Comparison of ENCODE assay signal across 10 cellular contexts in the genomic region with DNA sequence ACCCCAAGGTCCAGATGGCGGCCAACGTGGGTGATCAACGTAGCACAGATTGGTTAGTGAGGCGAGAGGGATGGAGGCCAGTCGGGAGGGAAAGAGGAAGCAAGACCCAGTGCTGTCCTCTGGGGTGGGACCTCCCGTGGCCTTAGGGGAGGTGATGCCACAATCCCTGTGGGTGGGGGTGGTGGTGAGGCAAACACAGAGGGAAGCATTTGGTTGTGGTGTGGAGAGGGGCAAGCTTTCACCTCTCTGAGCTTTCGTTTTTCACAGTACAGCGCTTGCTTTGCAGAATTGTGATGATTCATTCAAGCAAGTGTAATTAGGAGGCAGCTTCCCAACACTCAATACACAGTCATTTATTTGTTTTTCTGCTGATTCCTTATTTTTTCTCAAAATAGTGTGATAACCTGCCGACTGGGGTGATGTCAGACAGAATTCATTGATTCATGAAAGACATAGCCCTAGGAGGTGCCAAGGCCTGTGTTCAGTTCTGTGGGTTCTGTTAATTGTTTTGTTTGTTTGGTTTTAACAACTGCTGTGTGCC. TPM values are rescaled to one million over a fixed set of nuclear protein-coding genes. Genes with fewer than 3 reads are reported as not detected.
A peak's percentile ranks its signal among the peaks of the same experiment; 100 is the strongest.
DNase-seq lines count a peak whose midpoint lies in the region; ATAC-seq and TF ChIP-seq lines count a peak whose summit lies in the region.
"Had no signal": no experiment of that assay in that cellular context is flagged by ENCODE, and none has a peak within 500 bp of the region (broad histone marks: within the 10 kb centered on the region; RNA-seq: fewer than 3 reads in every experiment).

No MANE protein-coding gene starts in this region.

- CTCF ChIA-PET in activated CD4-positive, alpha-beta T cell treated with anti-CD3 and anti-CD28 coated beads, Interleukin-2, amount 10 ng/mL, durations not matched to agents 7 days and 5 days (lab: Charles Lee) = interaction anchor here (2.0 kb wide), 1 partner anchor 11 kb away, joined by 8 read pairs; no protein-coding TSS in a partner anchor

- peak overlapping the region in 2 of 4 experiments; percentile 23 to 76 for H3K4me3 ChIP-seq in fibroblast of lung (replicated peaks in 1 of 4; ENCODE audit: control extremely low read depth in 1 of 4, insufficient read depth in 1 of 4, low read depth in 3 of 4, low read length in 4 of 4)

- H4K20me1 ChIP-seq in fibroblast of lung (ENCODE audit: control insufficient read depth, extremely low read depth, insufficient read depth, low read length) = no peaks in the 10 kb centered on the region

- no peaks in the 10 kb centered on the region for H3K27me3 ChIP-seq in fibroblast of lung (ENCODE audit: control insufficient read depth, insufficient read depth, low read length)

- peaks cover 43% of the 10 kb centered on the region for H3K36me3 ChIP-seq in fibroblast of lung (ENCODE audit: control insufficient read depth, insufficient read depth, low read length)

- no peak for ATAC-seq in stimulated activated effector memory CD8-positive, alpha-beta T cell treated with anti-CD3 and anti-CD28 coated beads, Interleukin-12 subunit alpha, Interleukin-12 subunit beta, amount 100 ng/mL, for 72 hours

- no peak overlapping the region for H3K9ac ChIP-seq in fibroblast of lung (ENCODE audit: insufficient read depth, low read length)

- peaks cover 7% of the 10 kb centered on the region for H3K4me1 ChIP-seq in fibroblast of lung (ENCODE audit: control insufficient read depth, extremely low read depth, insufficient read depth, low read length)

- no peaks in the 10 kb centered on the region for H3K9me3 ChIP-seq in fibroblast of lung (ENCODE audit: control insufficient read depth, insufficient read depth, low read depth, low read length)

- POLR2A ChIA-PET in activated CD4-positive, alpha-beta T cell treated with anti-CD3 and anti-CD28 coated beads, Interleukin-2, amount 10 ng/mL, durations not matched to agents 7 days and 5 days (lab: Charles Lee) = no interaction called here

- no peak for DNase-seq in activated CD4-positive, alpha-beta T cell treated with anti-CD3 and anti-CD28 coated beads, Interleukin-2, amount 10 ng/mL, durations not matched to agents 7 days and 5 days
- no peak for DNase-seq in activated CD4-positive, alpha-beta T cell treated with anti-CD3 and anti-CD28 coated beads for 4 hours
- peak; percentile 50 for DNase-seq in RPMI7951 (ENCODE audit: low read depth)
- DNase-seq in fibroblast of lung (ENCODE audit: low read depth in 2 of 2) = peak in 1 of 2 donors; percentile 32
- no peak for DNase-seq in stimulated activated effector memory CD8-positive, alpha-beta T cell treated with anti-CD3 and anti-CD28 coated beads, Interleukin-12 subunit alpha, Interleukin-12 subunit beta, amount 100 ng/mL, for 72 hours (ENCODE audit: low spot score in 2 of 2)
- DNase-seq in NCI-H226 = no peak
- no peak for DNase-seq in effector CD4-positive, alpha-beta T cell
- no peak for DNase-seq in NCI-H1436 treated with DMSO at 0.1 percent for 48 hours (lab: John Stamatoyannopoulos, UW)
- DNase-seq: activated effector memory CD4-positive, alpha-beta T cell treated with Interleukin-2 at 50 U/mL for 16 hours had no signal

- H3K9me3 Mint-ChIP-seq in activated CD4-positive, alpha-beta T cell treated with anti-CD3 and anti-CD28 coated beads, Interleukin-2, amount 10 ng/mL, durations not matched to agents 7 days and 5 days = no peaks in the 10 kb centered on the region
- H3K9me3 Mint-ChIP-seq in stimulated activated effector memory CD8-positive, alpha-beta T cell treated with anti-CD3 and anti-CD28 coated beads, Interleukin-12 subunit alpha, Interleukin-12 subunit beta, amount 100 ng/mL, for 72 hours = no peaks in the 10 kb centered on the region

- H3K36me3 Mint-ChIP-seq in activated CD4-positive, alpha-beta T cell treated with anti-CD3 and anti-CD28 coated beads, Interleukin-2, amount 10 ng/mL, durations not matched to agents 7 days and 5 days (ENCODE audit: low read depth) = peaks cover 49% of the 10 kb centered on the region
- H3K36me3 Mint-ChIP-seq in stimulated activated effector memory CD8-positive, alpha-beta T cell treated with anti-CD3 and anti-CD28 coated beads, Interleukin-12 subunit alpha, Interleukin-12 subunit beta, amount 100 ng/mL, for 72 hours = peaks cover 86% of the 10 kb centered on the region

- no peak for TF ChIP-seq CTCF in fibroblast of lung (conservative IDR thresholded peaks at IDR 0.05 in 1 of 2, IDR thresholded peaks at IDR 0.05 in 1 of 2; ENCODE audit: low read depth in 1 of 2, low read length in 2 of 2)

- peaks cover 84% of the 10 kb centered on the region for H3K79me2 ChIP-seq in fibroblast of lung (ENCODE audit: control insufficient read depth, insufficient read depth, low read length)

- no peak overlapping the region for H2AFZ ChIP-seq in fibroblast of lung (ENCODE audit: low read length)

- peaks cover 40% of the 10 kb centered on the region for H3K4me1 Mint-ChIP-seq in activated CD4-positive, alpha-beta T cell treated with anti-CD3 and anti-CD28 coated beads, Interleukin-2, amount 10 ng/mL, durations not matched to agents 7 days and 5 days
- H3K4me1 Mint-ChIP-seq in stimulated activated effector memory CD8-positive, alpha-beta T cell treated with anti-CD3 and anti-CD28 coated beads, Interleukin-12 subunit alpha, Interleukin-12 subunit beta, amount 100 ng/mL, for 72 hours = peaks cover 39% of the 10 kb centered on the region

- H3K27ac Mint-ChIP-seq in activated CD4-positive, alpha-beta T cell treated with anti-CD3 and anti-CD28 coated beads, Interleukin-2, amount 10 ng/mL, durations not matched to agents 7 days and 5 days = peak overlapping the region; percentile 36
- peak overlapping the region; percentile 98 for H3K27ac Mint-ChIP-seq in stimulated activated effector memory CD8-positive, alpha-beta T cell treated with anti-CD3 and anti-CD28 coated beads, Interleukin-12 subunit alpha, Interleukin-12 subunit beta, amount 100 ng/mL, for 72 hours

- no peaks in the 10 kb centered on the region for H3K27me3 Mint-ChIP-seq in activated CD4-positive, alpha-beta T cell treated with anti-CD3 and anti-CD28 coated beads, Interleukin-2, amount 10 ng/mL, durations not matched to agents 7 days and 5 days

- peak overlapping the region; percentile 95 for H3K4me3 Mint-ChIP-seq in activated CD4-positive, alpha-beta T cell treated with anti-CD3 and anti-CD28 coated beads, Interleukin-2, amount 10 ng/mL, durations not matched to agents 7 days and 5 days
- peak overlapping the region; percentile 98 for H3K4me3 Mint-ChIP-seq in stimulated activated effector memory CD8-positive, alpha-beta T cell treated with anti-CD3 and anti-CD28 coated beads, Interleukin-12 subunit alpha, Interleukin-12 subunit beta, amount 100 ng/mL, for 72 hours

- peak overlapping the region; percentile 51 for H3K4me2 ChIP-seq in fibroblast of lung (ENCODE audit: extremely low read depth, insufficient read depth, low read length)

- H3K27ac ChIP-seq in fibroblast of lung (ENCODE audit: insufficient read depth, low read length) = peak overlapping the region; percentile 98

RNA-seq across cellular contexts. Expression of a gene that starts 2.4 kb away (rescaled TPM):
- 100 to 1,000 TPM; 245 to 248 TPM for total RNA-seq in activated CD4-positive, alpha-beta T cell treated with anti-CD3 and anti-CD28 coated beads, Interleukin-2, amount 10 ng/mL, durations not matched to agents 7 days and 5 days
- total RNA-seq in RPMI7951 (2014; rRNA removed; shearing (Covaris generic)) = 7.1 and 9.0 TPM in 2 replicates
- 20.8 and 32.4 TPM in 2 replicates for total RNA-seq in fibroblast of lung
- polyA plus RNA-seq in fibroblast of lung = 11.0 and 12.7 TPM in 2 replicates
- polyA plus RNA-seq in fibroblast of lung (2012) = 25.3 and 31.6 TPM in 2 replicates
- polyA minus RNA-seq in fibroblast of lung (ENCODE audit: low replicate concordance) = 33.7 and 47.3 TPM in 2 replicates

RNA-seq across cellular contexts. Expression of a gene that starts 12.2 kb away (rescaled TPM):
- total RNA-seq in activated CD4-positive, alpha-beta T cell treated with anti-CD3 and anti-CD28 coated beads, Interleukin-2, amount 10 ng/mL, durations not matched to agents 7 days and 5 days = 1 to 10 TPM; 3.8 to 5.4 TPM
- 0.88 and 1.4 TPM in 2 replicates for total RNA-seq in RPMI7951 (2014; rRNA removed; shearing (Covaris generic))
- 14.6 and 16.7 TPM in 2 replicates for total RNA-seq in fibroblast of lung
- 0.46 and 0.84 TPM in 2 replicates for polyA plus RNA-seq in fibroblast of lung
- 1.7 and 3.1 TPM in 2 replicates for polyA plus RNA-seq in fibroblast of lung (2012)
- polyA minus RNA-seq in fibroblast of lung (ENCODE audit: low replicate concordance) = 0.70 and 2.3 TPM in 2 replicates

RNA-seq across cellular contexts. Expression of a gene that starts 21.7 kb away (rescaled TPM):
- total RNA-seq in activated CD4-positive, alpha-beta T cell treated with anti-CD3 and anti-CD28 coated beads, Interleukin-2, amount 10 ng/mL, durations not matched to agents 7 days and 5 days = not detected
- total RNA-seq in RPMI7951 (2014; rRNA removed; shearing (Covaris generic)) = 1.1 and 1.7 TPM in 2 replicates
- total RNA-seq in fibroblast of lung = 14.7 and 15.9 TPM in 2 replicates
- polyA plus RNA-seq in fibroblast of lung = 3.4 and 7.2 TPM in 2 replicates
- polyA plus RNA-seq in fibroblast of lung (2012) = 13.6 and 21.8 TPM in 2 replicates
- polyA minus RNA-seq in fibroblast of lung (ENCODE audit: low replicate concordance) = 0.85 and 1.5 TPM in 2 replicates

RNA-seq across cellular contexts. Expression of a gene that starts 36.1 kb away (rescaled TPM):
- total RNA-seq in activated CD4-positive, alpha-beta T cell treated with anti-CD3 and anti-CD28 coated beads, Interleukin-2, amount 10 ng/mL, durations not matched to agents 7 days and 5 days = 1 to 10 TPM in 1 of 2 experiments, under 1 TPM in 1; 0.72 to 1.2 TPM
- not detected in 2 replicates for total RNA-seq in RPMI7951 (2014; rRNA removed; shearing (Covaris generic))
- not detected in 2 replicates for total RNA-seq in fibroblast of lung
- polyA plus RNA-seq in fibroblast of lung = not detected in 2 replicates
- 0.12 TPM in 1 of 2 replicates, not detected in the other for polyA plus RNA-seq in fibroblast of lung (2012)
- polyA minus RNA-seq in fibroblast of lung (ENCODE audit: low replicate concordance) = not detected in 2 replicates
- total RNA-seq: kidney epithelial cell had no signal

RNA-seq across cellular contexts. Expression of a gene that starts 51.2 kb away (rescaled TPM):
- total RNA-seq in activated CD4-positive, alpha-beta T cell treated with anti-CD3 and anti-CD28 coated beads, Interleukin-2, amount 10 ng/mL, durations not matched to agents 7 days and 5 days = 1 to 10 TPM; 3.1 to 3.7 TPM
- total RNA-seq in RPMI7951 (2014; rRNA removed; shearing (Covaris generic)) = not detected in 2 replicates
- not detected in 2 replicates for total RNA-seq in fibroblast of lung
- polyA plus RNA-seq in fibroblast of lung = not detected in 2 replicates
- polyA plus RNA-seq in fibroblast of lung (2012) = not detected in 2 replicates
- polyA minus RNA-seq in fibroblast of lung (ENCODE audit: low replicate concordance) = not detected in 2 replicates
- total RNA-seq: kidney epithelial cell had no signal
